1 cellular context compared by ENCODE assay signal in the genomic region with DNA sequence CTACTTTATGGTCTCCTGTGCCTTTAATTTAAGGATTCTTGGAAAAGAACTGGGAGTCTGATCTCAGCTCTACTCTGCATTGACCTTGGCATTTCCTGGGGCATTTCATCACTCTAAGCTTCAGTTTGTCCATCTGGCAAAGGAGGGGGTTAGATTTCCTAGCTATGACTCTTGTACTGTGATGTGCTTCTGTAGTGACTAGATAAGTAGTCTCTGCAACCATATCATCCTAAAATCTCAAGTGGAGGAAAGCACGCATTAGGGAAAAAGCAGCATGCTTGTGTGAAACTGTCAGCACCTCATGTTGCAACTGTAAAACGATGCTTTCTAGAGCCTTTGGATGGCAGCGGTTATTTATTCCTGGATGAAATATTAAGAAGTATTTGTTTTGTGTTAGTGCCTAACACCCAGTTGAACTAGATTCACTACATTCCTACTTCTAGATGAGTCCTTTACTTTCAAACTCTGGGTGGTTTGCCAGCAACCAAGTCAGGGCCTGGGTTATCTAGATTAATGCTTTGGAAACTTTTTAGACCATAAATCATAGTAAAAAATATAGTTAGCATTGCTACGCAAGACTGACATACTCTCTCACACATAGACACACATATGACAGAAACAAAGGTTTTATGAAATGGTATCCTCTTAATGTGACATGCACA.
A peak's percentile ranks its signal among the peaks of the same experiment; 100 is the strongest.
TF ChIP-seq lines count a peak whose summit lies in the region.

No MANE protein-coding gene starts in this region.

TF ChIP-seq in K562, 482 proteins besides CTCF, POLR2A, EP300 and RAD21 (continued from another document and continues in another):
- TF ChIP-seq HCFC1 (IDR thresholded peaks at IDR 0.05; ENCODE audit: low read depth, low read length) = no peak
- TF ChIP-seq NCOA1 (IDR thresholded peaks at IDR 0.05; ENCODE audit: low read depth) = peak; percentile 56; the same call in 1 of the 2 replicates
- no peak for TF ChIP-seq HLTF (IDR thresholded peaks at IDR 0.05)
- no peak for TF ChIP-seq ZNF12 (CRISPR knock-in tag; IDR thresholded peaks at IDR 0.05)
- TF ChIP-seq YBX1 (IDR thresholded peaks at IDR 0.05) = no peak
- TF ChIP-seq, protein P1, sequence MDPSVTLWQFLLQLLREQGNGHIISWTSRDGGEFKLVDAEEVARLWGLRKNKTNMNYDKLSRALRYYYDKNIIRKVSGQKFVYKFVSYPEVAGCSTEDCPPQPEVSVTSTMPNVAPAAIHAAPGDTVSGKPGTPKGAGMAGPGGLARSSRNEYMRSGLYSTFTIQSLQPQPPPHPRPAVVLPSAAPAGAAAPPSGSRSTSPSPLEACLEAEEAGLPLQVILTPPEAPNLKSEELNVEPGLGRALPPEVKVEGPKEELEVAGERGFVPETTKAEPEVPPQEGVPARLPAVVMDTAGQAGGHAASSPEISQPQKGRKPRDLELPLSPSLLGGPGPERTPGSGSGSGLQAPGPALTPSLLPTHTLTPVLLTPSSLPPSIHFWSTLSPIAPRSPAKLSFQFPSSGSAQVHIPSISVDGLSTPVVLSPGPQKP (CRISPR knock-in tag; IDR thresholded peaks at IDR 0.05) = no peak
- TF ChIP-seq, protein P2, sequence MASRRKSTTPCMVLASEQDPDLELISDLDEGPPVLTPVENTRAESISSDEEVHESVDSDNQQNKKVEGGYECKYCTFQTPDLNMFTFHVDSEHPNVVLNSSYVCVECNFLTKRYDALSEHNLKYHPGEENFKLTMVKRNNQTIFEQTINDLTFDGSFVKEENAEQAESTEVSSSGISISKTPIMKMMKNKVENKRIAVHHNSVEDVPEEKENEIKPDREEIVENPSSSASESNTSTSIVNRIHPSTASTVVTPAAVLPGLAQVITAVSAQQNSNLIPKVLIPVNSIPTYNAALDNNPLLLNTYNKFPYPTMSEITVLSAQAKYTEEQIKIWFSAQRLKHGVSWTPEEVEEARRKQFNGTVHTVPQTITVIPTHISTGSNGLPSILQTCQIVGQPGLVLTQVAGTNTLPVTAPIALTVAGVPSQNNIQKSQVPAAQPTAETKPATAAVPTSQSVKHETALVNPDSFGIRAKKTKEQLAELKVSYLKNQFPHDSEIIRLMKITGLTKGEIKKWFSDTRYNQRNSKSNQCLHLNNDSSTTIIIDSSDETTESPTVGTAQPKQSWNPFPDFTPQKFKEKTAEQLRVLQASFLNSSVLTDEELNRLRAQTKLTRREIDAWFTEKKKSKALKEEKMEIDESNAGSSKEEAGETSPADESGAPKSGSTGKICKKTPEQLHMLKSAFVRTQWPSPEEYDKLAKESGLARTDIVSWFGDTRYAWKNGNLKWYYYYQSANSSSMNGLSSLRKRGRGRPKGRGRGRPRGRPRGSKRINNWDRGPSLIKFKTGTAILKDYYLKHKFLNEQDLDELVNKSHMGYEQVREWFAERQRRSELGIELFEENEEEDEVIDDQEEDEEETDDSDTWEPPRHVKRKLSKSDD (conservative IDR thresholded peaks at IDR 0.05; ENCODE audit: low read length) = no peak
- no peak for TF ChIP-seq ARHGAP35 (IDR thresholded peaks at IDR 0.05; ENCODE audit: partially characterized antibody)
- TF ChIP-seq SRSF9 (IDR thresholded peaks at IDR 0.05; ENCODE audit: borderline replicate concordance, low read depth, low read length) = no peak
- TF ChIP-seq ZNF668 (CRISPR knock-in tag; IDR thresholded peaks at IDR 0.05) = no peak
- TF ChIP-seq MAFK (IDR thresholded peaks at IDR 0.05; ENCODE audit: low read length) = peak; percentile 19; the same call in 1 of the 2 replicates
- TF ChIP-seq ZNF197 (CRISPR knock-in tag; IDR thresholded peaks at IDR 0.05; ENCODE audit: low read depth) = no peak
- TF ChIP-seq RBM17 (IDR thresholded peaks at IDR 0.05; ENCODE audit: borderline replicate concordance, low read depth, low read length) = no peak
- TF ChIP-seq HEY1 (CRISPR knock-in tag; IDR thresholded peaks at IDR 0.05; ENCODE audit: borderline replicate concordance) = no peak
- TF ChIP-seq ESRRA (IDR thresholded peaks at IDR 0.05; ENCODE audit: borderline replicate concordance, low read depth) = peak; percentile 84
- no peak for TF ChIP-seq ATF1 (CRISPR knock-in tag; IDR thresholded peaks at IDR 0.05)
- peak; percentile 72 for TF ChIP-seq ATF1 (tag; IDR thresholded peaks at IDR 0.05)
- peak; percentile 93 for TF ChIP-seq SMARCA4 (IDR thresholded peaks at IDR 0.05)
- no peak for TF ChIP-seq ELF2 (CRISPR knock-in tag; IDR thresholded peaks at IDR 0.05)
- TF ChIP-seq, protein P3, sequence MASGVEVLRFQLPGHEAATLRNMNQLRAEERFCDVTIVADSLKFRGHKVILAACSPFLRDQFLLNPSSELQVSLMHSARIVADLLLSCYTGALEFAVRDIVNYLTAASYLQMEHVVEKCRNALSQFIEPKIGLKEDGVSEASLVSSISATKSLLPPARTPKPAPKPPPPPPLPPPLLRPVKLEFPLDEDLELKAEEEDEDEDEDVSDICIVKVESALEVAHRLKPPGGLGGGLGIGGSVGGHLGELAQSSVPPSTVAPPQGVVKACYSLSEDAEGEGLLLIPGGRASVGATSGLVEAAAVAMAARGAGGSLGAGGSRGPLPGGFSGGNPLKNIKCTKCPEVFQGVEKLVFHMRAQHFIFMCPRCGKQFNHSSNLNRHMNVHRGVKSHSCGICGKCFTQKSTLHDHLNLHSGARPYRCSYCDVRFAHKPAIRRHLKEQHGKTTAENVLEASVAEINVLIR (CRISPR knock-in tag; IDR thresholded peaks at IDR 0.05) = no peak
- no peak for TF ChIP-seq TOE1 (IDR thresholded peaks at IDR 0.05; ENCODE audit: borderline replicate concordance)
- no peak for TF ChIP-seq TOE1 (CRISPR knock-in tag; IDR thresholded peaks at IDR 0.05; ENCODE audit: borderline replicate concordance, low read depth)
- no peak for TF ChIP-seq RFX1 (IDR thresholded peaks at IDR 0.05)
- no peak for TF ChIP-seq CSDE1 (IDR thresholded peaks at IDR 0.05)
- TF ChIP-seq CCNT2 (IDR thresholded peaks at IDR 0.05; ENCODE audit: borderline replicate concordance, extremely low read depth, insufficient read length, low read depth, low read length) = peak; percentile 80
- TF ChIP-seq ZNF24 (IDR thresholded peaks at IDR 0.05) = 0 out of 2 replicates have a peak, but pooled peaks have one; percentile 53
- peak; percentile 94 for TF ChIP-seq GATA2 (CRISPR knock-in tag; IDR thresholded peaks at IDR 0.05)
- no peak for TF ChIP-seq FOXP1 (CRISPR knock-in tag; IDR thresholded peaks at IDR 0.05)
- TF ChIP-seq ZNF764 (CRISPR knock-in tag; IDR thresholded peaks at IDR 0.05; ENCODE audit: low read depth) = no peak
- TF ChIP-seq ZNF699 (CRISPR knock-in tag; IDR thresholded peaks at IDR 0.05; ENCODE audit: insufficient replicate concordance) = no peak
- TF ChIP-seq, protein P4, sequence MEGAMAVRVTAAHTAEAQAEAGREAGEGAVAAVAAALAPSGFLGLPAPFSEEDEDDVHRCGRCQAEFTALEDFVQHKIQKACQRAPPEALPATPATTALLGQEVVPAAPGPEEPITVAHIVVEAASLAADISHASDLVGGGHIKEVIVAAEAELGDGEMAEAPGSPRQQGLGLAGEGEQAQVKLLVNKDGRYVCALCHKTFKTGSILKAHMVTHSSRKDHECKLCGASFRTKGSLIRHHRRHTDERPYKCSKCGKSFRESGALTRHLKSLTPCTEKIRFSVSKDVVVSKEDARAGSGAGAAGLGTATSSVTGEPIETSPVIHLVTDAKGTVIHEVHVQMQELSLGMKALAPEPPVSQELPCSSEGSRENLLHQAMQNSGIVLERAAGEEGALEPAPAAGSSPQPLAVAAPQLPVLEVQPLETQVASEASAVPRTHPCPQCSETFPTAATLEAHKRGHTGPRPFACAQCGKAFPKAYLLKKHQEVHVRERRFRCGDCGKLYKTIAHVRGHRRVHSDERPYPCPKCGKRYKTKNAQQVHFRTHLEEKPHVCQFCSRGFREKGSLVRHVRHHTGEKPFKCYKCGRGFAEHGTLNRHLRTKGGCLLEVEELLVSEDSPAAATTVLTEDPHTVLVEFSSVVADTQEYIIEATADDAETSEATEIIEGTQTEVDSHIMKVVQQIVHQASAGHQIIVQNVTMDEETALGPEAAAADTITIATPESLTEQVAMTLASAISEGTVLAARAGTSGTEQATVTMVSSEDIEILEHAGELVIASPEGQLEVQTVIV (CRISPR knock-in tag; IDR thresholded peaks at IDR 0.05; ENCODE audit: borderline replicate concordance) = no peak
- peak; percentile 53 for TF ChIP-seq HMGN3 (IDR thresholded peaks at IDR 0.05; ENCODE audit: borderline replicate concordance, extremely low read depth, insufficient read length, low read depth, low read length)
- no peak for TF ChIP-seq ASH1L (IDR thresholded peaks at IDR 0.05; ENCODE audit: borderline replicate concordance, low read depth, partially characterized antibody)
- no peak for TF ChIP-seq C11orf30 (IDR thresholded peaks at IDR 0.05; ENCODE audit: low read depth)
- TF ChIP-seq, protein P5, sequence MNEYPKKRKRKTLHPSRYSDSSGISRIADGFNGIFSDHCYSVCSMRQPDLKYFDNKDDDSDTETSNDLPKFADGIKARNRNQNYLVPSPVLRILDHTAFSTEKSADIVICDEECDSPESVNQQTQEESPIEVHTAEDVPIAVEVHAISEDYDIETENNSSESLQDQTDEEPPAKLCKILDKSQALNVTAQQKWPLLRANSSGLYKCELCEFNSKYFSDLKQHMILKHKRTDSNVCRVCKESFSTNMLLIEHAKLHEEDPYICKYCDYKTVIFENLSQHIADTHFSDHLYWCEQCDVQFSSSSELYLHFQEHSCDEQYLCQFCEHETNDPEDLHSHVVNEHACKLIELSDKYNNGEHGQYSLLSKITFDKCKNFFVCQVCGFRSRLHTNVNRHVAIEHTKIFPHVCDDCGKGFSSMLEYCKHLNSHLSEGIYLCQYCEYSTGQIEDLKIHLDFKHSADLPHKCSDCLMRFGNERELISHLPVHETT (CRISPR knock-in tag; conservative IDR thresholded peaks at IDR 0.05 in 1 of 2, IDR thresholded peaks at IDR 0.05 in 1 of 2) = peak in 1 of 2 experiments; percentile 58; a peak in 1 of 4 replicates
- TF ChIP-seq MTA2 (IDR thresholded peaks at IDR 0.05; ENCODE audit: low read depth) = peak; percentile 84
- no peak for TF ChIP-seq RUNX1 (IDR thresholded peaks at IDR 0.05; ENCODE audit: low read depth)
- 0 out of 2 replicates have a peak, but pooled peaks have one; percentile 26 for TF ChIP-seq NR2C2 (CRISPR knock-in tag; IDR thresholded peaks at IDR 0.05)
- peak; percentile 30; the same call in 1 of the 2 replicates for TF ChIP-seq NR2C2 (tag; IDR thresholded peaks at IDR 0.05)
- TF ChIP-seq, protein P6, sequence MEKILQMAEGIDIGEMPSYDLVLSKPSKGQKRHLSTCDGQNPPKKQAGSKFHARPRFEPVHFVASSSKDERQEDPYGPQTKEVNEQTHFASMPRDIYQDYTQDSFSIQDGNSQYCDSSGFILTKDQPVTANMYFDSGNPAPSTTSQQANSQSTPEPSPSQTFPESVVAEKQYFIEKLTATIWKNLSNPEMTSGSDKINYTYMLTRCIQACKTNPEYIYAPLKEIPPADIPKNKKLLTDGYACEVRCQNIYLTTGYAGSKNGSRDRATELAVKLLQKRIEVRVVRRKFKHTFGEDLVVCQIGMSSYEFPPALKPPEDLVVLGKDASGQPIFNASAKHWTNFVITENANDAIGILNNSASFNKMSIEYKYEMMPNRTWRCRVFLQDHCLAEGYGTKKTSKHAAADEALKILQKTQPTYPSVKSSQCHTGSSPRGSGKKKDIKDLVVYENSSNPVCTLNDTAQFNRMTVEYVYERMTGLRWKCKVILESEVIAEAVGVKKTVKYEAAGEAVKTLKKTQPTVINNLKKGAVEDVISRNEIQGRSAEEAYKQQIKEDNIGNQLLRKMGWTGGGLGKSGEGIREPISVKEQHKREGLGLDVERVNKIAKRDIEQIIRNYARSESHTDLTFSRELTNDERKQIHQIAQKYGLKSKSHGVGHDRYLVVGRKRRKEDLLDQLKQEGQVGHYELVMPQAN (IDR thresholded peaks at IDR 0.05; ENCODE audit: borderline replicate concordance) = peak; percentile 38; the same call in 1 of the 2 replicates
- TF ChIP-seq ZSCAN29 (IDR thresholded peaks at IDR 0.05) = no peak
- no peak for TF ChIP-seq POLR2B (IDR thresholded peaks at IDR 0.05; ENCODE audit: low read depth, partially characterized antibody)
- TF ChIP-seq STAT5B (CRISPR knock-in tag; IDR thresholded peaks at IDR 0.05) = no peak
- TF ChIP-seq ZNF830 (CRISPR knock-in tag; IDR thresholded peaks at IDR 0.05) = no peak
- TF ChIP-seq, protein P7, sequence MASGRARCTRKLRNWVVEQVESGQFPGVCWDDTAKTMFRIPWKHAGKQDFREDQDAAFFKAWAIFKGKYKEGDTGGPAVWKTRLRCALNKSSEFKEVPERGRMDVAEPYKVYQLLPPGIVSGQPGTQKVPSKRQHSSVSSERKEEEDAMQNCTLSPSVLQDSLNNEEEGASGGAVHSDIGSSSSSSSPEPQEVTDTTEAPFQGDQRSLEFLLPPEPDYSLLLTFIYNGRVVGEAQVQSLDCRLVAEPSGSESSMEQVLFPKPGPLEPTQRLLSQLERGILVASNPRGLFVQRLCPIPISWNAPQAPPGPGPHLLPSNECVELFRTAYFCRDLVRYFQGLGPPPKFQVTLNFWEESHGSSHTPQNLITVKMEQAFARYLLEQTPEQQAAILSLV (tag; IDR thresholded peaks at IDR 0.05) = 0 out of 2 replicates have a peak, but pooled peaks have one; percentile 11
- TF ChIP-seq CBX2 (IDR thresholded peaks at IDR 0.05; ENCODE audit: insufficient read depth, low read length, poor library complexity, severe bottlenecking) = no peak
- TF ChIP-seq JUNB (CRISPR knock-in tag; conservative IDR thresholded peaks at IDR 0.05) = no peak
- peak; percentile 38; the same call in 1 of the 2 replicates for TF ChIP-seq ZNF766 (CRISPR knock-in tag; conservative IDR thresholded peaks at IDR 0.05)
- TF ChIP-seq, protein P8, sequence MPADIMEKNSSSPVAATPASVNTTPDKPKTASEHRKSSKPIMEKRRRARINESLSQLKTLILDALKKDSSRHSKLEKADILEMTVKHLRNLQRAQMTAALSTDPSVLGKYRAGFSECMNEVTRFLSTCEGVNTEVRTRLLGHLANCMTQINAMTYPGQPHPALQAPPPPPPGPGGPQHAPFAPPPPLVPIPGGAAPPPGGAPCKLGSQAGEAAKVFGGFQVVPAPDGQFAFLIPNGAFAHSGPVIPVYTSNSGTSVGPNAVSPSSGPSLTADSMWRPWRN (IDR thresholded peaks at IDR 0.05; ENCODE audit: low read depth) = peak; percentile 79
- TF ChIP-seq MTA3 (IDR thresholded peaks at IDR 0.05; ENCODE audit: borderline replicate concordance) = peak; percentile 58; the same call in 1 of the 2 replicates
- TF ChIP-seq MECOM (CRISPR knock-in tag; IDR thresholded peaks at IDR 0.05) = peak; percentile 94
- peak; percentile 63 for TF ChIP-seq NEUROD1 (IDR thresholded peaks at IDR 0.05; ENCODE audit: borderline replicate concordance, low read depth, low read length, partially characterized antibody)
- TF ChIP-seq ZFX (CRISPR knock-in tag; IDR thresholded peaks at IDR 0.05) = no peak
- TF ChIP-seq PHTF2 (CRISPR knock-in tag; IDR thresholded peaks at IDR 0.05) = no peak
- no peak for TF ChIP-seq BRCA1 (IDR thresholded peaks at IDR 0.05)
- TF ChIP-seq BRCA1 (CRISPR knock-in tag; IDR thresholded peaks at IDR 0.05) = no peak
- no peak for TF ChIP-seq FUS (optimal IDR thresholded peaks at IDR 0.05; ENCODE audit: low read depth, low read length)
- no peak for TF ChIP-seq SRF (CRISPR knock-in tag; IDR thresholded peaks at IDR 0.05)
- TF ChIP-seq HDAC3 (IDR thresholded peaks at IDR 0.05; ENCODE audit: borderline replicate concordance, partially characterized antibody) = peak; percentile 74
- TF ChIP-seq ZNF121 (CRISPR knock-in tag; conservative IDR thresholded peaks at IDR 0.05) = no peak
- TF ChIP-seq PHB2 (IDR thresholded peaks at IDR 0.05; ENCODE audit: low read depth) = peak; percentile 32; the same call in 1 of the 2 replicates
- no peak for TF ChIP-seq ARID2 (IDR thresholded peaks at IDR 0.05)
- TF ChIP-seq PRMT5 (CRISPR knock-in tag; IDR thresholded peaks at IDR 0.05) = no peak
- TF ChIP-seq GATAD2A (IDR thresholded peaks at IDR 0.05) = no peak
- TF ChIP-seq ZNF224 (CRISPR knock-in tag; IDR thresholded peaks at IDR 0.05) = no peak
